In genomic region chr13:114101831-114102520, GRCh38 we compare ENCODE assay signal across 13 cellular contexts. TPM values are rescaled to one million over a fixed set of nuclear protein-coding genes. Genes with fewer than 3 reads are reported as not detected.
DNase-seq lines count a peak whose midpoint lies in the region; ATAC-seq and TF ChIP-seq lines count a peak whose summit lies in the region.
"Had no signal": no experiment of that assay in that cellular context is flagged by ENCODE, and none has a peak within 500 bp of the region (broad histone marks: within the 10 kb centered on the region; RNA-seq: fewer than 3 reads in every experiment).

No MANE protein-coding gene starts in this region.

- H3K9ac ChIP-seq in fibroblast of lung (ENCODE audit: insufficient read depth, low read length): no peak overlapping the region
- no peak overlapping the region for H3K9ac ChIP-seq in trophoblast cell (ENCODE audit: low read length)

- no peaks in the 10 kb centered on the region for H3K9me3 ChIP-seq in CD4-positive, alpha-beta T cell (ENCODE audit: control insufficient read depth, low read length)
- no peaks in the 10 kb centered on the region for H3K9me3 ChIP-seq in T-helper 17 cell (ENCODE audit: control insufficient read depth, low read length, poor library complexity, severe bottlenecking)
- no peaks in the 10 kb centered on the region for H3K9me3 ChIP-seq in fibroblast of lung (ENCODE audit: control insufficient read depth, insufficient read depth, low read depth, low read length)
- no peaks in the 10 kb centered on the region for H3K9me3 ChIP-seq in trophoblast cell (ENCODE audit: insufficient read depth, low read depth, low read length)
- H3K9me3 ChIP-seq: neutrophil had no signal

- H3K4me2 ChIP-seq in fibroblast of lung (ENCODE audit: extremely low read depth, insufficient read depth, low read length) (no peak overlapping the region), trophoblast cell (ENCODE audit: low read length) (no peak overlapping the region)

- no peak overlapping the region for H4K12ac ChIP-seq in trophoblast cell (ENCODE audit: low read depth, low read length)

- H3K4me1 ChIP-seq in fibroblast of lung (ENCODE audit: control insufficient read depth, extremely low read depth, insufficient read depth, low read length): peaks cover 32% of the 10 kb centered on the region
- peaks cover 39 to 43% of the 10 kb centered on the region in 2 experiments for H3K4me1 ChIP-seq in trophoblast cell (ENCODE audit: control insufficient read depth in 1 of 2, insufficient read depth in 2 of 2, low read length in 2 of 2)

- H2BK120ac ChIP-seq in trophoblast cell (ENCODE audit: insufficient read depth, low read length, poor library complexity): no peak overlapping the region

- H2AFZ ChIP-seq in fibroblast of lung (ENCODE audit: low read length) (no peak overlapping the region), trophoblast cell (ENCODE audit: insufficient read depth, low read length, poor library complexity) (no peak overlapping the region)

- H3K36me3 ChIP-seq in fibroblast of lung (ENCODE audit: control insufficient read depth, insufficient read depth, low read length) (peaks cover 1% of the 10 kb centered on the region), trophoblast cell (ENCODE audit: control insufficient read depth in 1 of 2, insufficient read depth in 2 of 2, low read length in 2 of 2) (peaks cover 0 to under 1% of the 10 kb centered on the region in 2 experiments)
- H3K36me3 ChIP-seq: neutrophil had no signal

- no peaks in the 10 kb centered on the region for H3K9me3 Mint-ChIP-seq in CD4-positive, alpha-beta T cell

- no peaks in the 10 kb centered on the region for H3K27me3 Mint-ChIP-seq in CD4-positive, alpha-beta T cell
- H3K27me3 Mint-ChIP-seq in T-helper 17 cell: no peaks in the 10 kb centered on the region

- CTCF ChIA-PET in CD4-positive, alpha-beta T cell (lab: Charles Lee): no interaction called here
- CTCF ChIA-PET in HEK293T (lab: Yijun Ruan, JAX): no interaction called here

- H3K18ac ChIP-seq in trophoblast cell (ENCODE audit: low read length): no peak overlapping the region

- POLR2A ChIA-PET in CD4-positive, alpha-beta T cell (lab: Charles Lee): no interaction called here
- POLR2A ChIA-PET in HEK293T (lab: Yijun Ruan, JAX): no interaction called here

- H2AK5ac ChIP-seq in trophoblast cell (ENCODE audit: low read length): peak overlapping the region; percentile 21

- WGBS in trophoblast cell (ENCODE audit: extremely low coverage, insufficient coverage, insufficient read length): no CpG with 5 or more reads among the region's 28 CpGs

- peak overlapping the region; percentile 58 for H3K4me3 Mint-ChIP-seq in CD4-positive, alpha-beta T cell
- peak overlapping the region; percentile 76 for H3K4me3 Mint-ChIP-seq in T-helper 17 cell

- H4K20me1 ChIP-seq in fibroblast of lung (ENCODE audit: control insufficient read depth, extremely low read depth, insufficient read depth, low read length): no peaks in the 10 kb centered on the region

- no peak overlapping the region for H3K23ac ChIP-seq in trophoblast cell (ENCODE audit: low read length)

- intact Hi-C loops in CD4-positive, alpha-beta T cell (cut with DNase I, micrococcal nuclease): no loop called here

- H3K27me3 ChIP-seq in CD4-positive, alpha-beta T cell (ENCODE audit: control insufficient read depth, insufficient read depth, low read length): no peaks in the 10 kb centered on the region
- H3K27me3 ChIP-seq in fibroblast of lung (ENCODE audit: control insufficient read depth, insufficient read depth, low read length) (no peaks in the 10 kb centered on the region), trophoblast cell (ENCODE audit: insufficient read depth, low read length) (no peaks in the 10 kb centered on the region)
- H3K27me3 ChIP-seq: neutrophil had no signal

- no peak overlapping the region for H2BK5ac ChIP-seq in trophoblast cell (ENCODE audit: low read depth, low read length, poor library complexity)

- TF ChIP-seq CTCF in CD4-positive, alpha-beta T cell (IDR thresholded peaks at IDR 0.05): no peak
- TF ChIP-seq CTCF in fibroblast of lung (conservative IDR thresholded peaks at IDR 0.05 in 1 of 2, IDR thresholded peaks at IDR 0.05 in 1 of 2; ENCODE audit: low read depth in 1 of 2, low read length in 2 of 2): no peak

- no peak overlapping the region for H3K4ac ChIP-seq in trophoblast cell (ENCODE audit: low read depth, low read length)

- H4K91ac ChIP-seq in trophoblast cell (ENCODE audit: low read depth, low read length): peak overlapping the region; percentile 20

- peaks cover 28% of the 10 kb centered on the region for H3K79me1 ChIP-seq in trophoblast cell (ENCODE audit: low read length)

- H3K27ac ChIP-seq in CD4-positive, alpha-beta T cell (ENCODE audit: low read depth, low read length): peak overlapping the region; percentile 25
- peak overlapping the region; percentile 57 for H3K27ac ChIP-seq in fibroblast of lung (ENCODE audit: insufficient read depth, low read length)
- H3K27ac ChIP-seq in trophoblast cell (ENCODE audit: low read depth, low read length): no peak overlapping the region
- H3K27ac ChIP-seq: neutrophil had no signal

- ATAC-seq in CD4-positive, alpha-beta T cell (ENCODE audit: poor library complexity): no peak
- ATAC-seq in T-helper 17 cell: no peak

- no peak overlapping the region for H3K14ac ChIP-seq in trophoblast cell (ENCODE audit: low read length)

- no peak overlapping the region for H4K8ac ChIP-seq in trophoblast cell (ENCODE audit: low read depth, low read length)

- H2BK12ac ChIP-seq in trophoblast cell (ENCODE audit: low read length): no peak overlapping the region

- H3K4me3 ChIP-seq in fibroblast of lung (replicated peaks in 1 of 4; ENCODE audit: control extremely low read depth in 1 of 4, insufficient read depth in 1 of 4, low read depth in 3 of 4, low read length in 4 of 4) (no peak overlapping the region), trophoblast cell (ENCODE audit: low read depth, low read length) (no peak overlapping the region)

- H3K79me2 ChIP-seq in fibroblast of lung (ENCODE audit: control insufficient read depth, insufficient read depth, low read length) (peaks cover 90% of the 10 kb centered on the region), trophoblast cell (ENCODE audit: control insufficient read depth, insufficient read depth, low read length, poor library complexity) (peaks cover 2% of the 10 kb centered on the region)

- peaks cover 72% of the 10 kb centered on the region for H3K4me1 Mint-ChIP-seq in CD4-positive, alpha-beta T cell (ENCODE audit: low read depth)
- peaks cover 47% of the 10 kb centered on the region for H3K4me1 Mint-ChIP-seq in T-helper 17 cell

- H3K27ac Mint-ChIP-seq in CD4-positive, alpha-beta T cell: peak overlapping the region; percentile 87
- peak overlapping the region; percentile 61 for H3K27ac Mint-ChIP-seq in T-helper 17 cell

- H3K36me3 Mint-ChIP-seq in CD4-positive, alpha-beta T cell (ENCODE audit: low read depth): peaks cover 62% of the 10 kb centered on the region
- H3K36me3 Mint-ChIP-seq in T-helper 17 cell (ENCODE audit: low read depth): peaks cover 6% of the 10 kb centered on the region

- peak in 2 of 10 experiments; percentile 5 to 31 for DNase-seq in CD4-positive, alpha-beta T cell
- DNase-seq in T-helper 17 cell: no peak
- DNase-seq in fibroblast of lung (ENCODE audit: low read depth in 2 of 2): peak in 1 of 2 donors; percentile 38
- no peak for DNase-seq in trophoblast cell
- DNase-seq in HEK293T (ENCODE audit: extremely low spot score): no peak
- no peak for DNase-seq in NCI-H2029 treated with DMSO at 0.1 percent for 48 hours (lab: John Stamatoyannopoulos, UW)
- DNase-seq in cerebellar nuclear complex (lab: John Stamatoyannopoulos, UW): no peak
- DNase-seq in HT-29 (ENCODE audit: low spot score): no peak
- DNase-seq: COR-L47, cortex of kidney, hippocampal formation, NCI-H226 had no signal

TF ChIP-seq in HEK293T, 16 proteins besides CTCF, POLR2A, EP300 and RAD21:
- TF ChIP-seq FOXK2 (IDR thresholded peaks at IDR 0.05) (no peak), ZNF384 (IDR thresholded peaks at IDR 0.05) (no peak), TARDBP (IDR thresholded peaks at IDR 0.05) (no peak), FOXM1 (IDR thresholded peaks at IDR 0.05; ENCODE audit: borderline replicate concordance) (no peak), L3MBTL2 (conservative IDR thresholded peaks at IDR 0.05) (no peak), PKNOX1 (IDR thresholded peaks at IDR 0.05) (no peak), HDGF (IDR thresholded peaks at IDR 0.05; ENCODE audit: borderline replicate concordance) (no peak), ARNT (IDR thresholded peaks at IDR 0.05) (no peak), BHLHE40 (IDR thresholded peaks at IDR 0.05; ENCODE audit: borderline replicate concordance) (no peak), ELF4 (IDR thresholded peaks at IDR 0.05) (no peak), LEF1 (IDR thresholded peaks at IDR 0.05; ENCODE audit: borderline replicate concordance) (no peak)

RNA-seq across cellular contexts. Expression of gene RASA3, which starts 30.4 kb away (rescaled TPM):
- total RNA-seq in CD4-positive, alpha-beta T cell: 100 to 1,000 TPM; 181 to 184 TPM
- total RNA-seq in T-helper 17 cell (100 to 1,000 TPM; 204 to 215 TPM), fibroblast of lung (21.6 and 26.6 TPM in 2 replicates)
- 31.1 and 34.1 TPM in 2 replicates for polyA plus RNA-seq in fibroblast of lung
- 32.0 and 32.4 TPM in 2 replicates for polyA plus RNA-seq in fibroblast of lung (2012)
- 20.1 and 29.0 TPM in 2 replicates for polyA minus RNA-seq in fibroblast of lung (ENCODE audit: low replicate concordance)
- 12.8 and 13.0 TPM in 2 replicates for polyA plus RNA-seq in trophoblast cell (2013)
- total RNA-seq in HT-29 (2014; rRNA removed; shearing (Covaris generic)): 24.9 and 25.1 TPM in 2 replicates
